In the genomic region with DNA sequence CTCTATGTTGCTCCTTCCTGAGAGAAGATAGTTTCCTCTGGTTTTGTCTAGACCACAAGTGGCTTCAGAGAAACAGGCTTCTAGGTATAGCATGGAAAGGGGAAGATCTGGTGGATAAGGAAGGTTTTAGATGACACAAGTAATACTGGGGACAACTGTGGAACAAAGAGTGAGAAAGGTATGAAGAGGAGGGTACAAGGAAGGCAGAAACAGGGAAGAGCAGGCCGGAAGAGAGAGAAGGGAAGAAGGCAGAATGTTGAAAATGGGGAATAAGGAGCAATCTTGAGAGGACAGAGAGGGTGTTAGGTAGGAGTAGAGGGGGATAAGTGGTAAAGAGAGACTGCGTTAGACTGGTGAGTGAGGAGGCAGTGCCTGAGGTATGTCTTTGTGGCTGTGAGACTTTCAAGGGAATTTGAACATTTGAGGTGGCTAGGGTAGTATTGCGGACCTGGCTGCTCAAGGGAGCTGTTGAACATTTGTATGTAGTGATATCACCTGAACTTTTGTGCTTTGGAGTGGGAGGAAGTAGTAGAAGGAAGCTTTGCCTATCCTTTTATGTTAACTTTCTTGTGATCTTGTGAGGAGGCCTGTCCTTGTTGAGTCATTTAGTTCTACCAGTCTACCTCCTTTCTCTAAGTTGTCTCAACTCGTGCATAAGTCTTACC, we compare ENCODE assay signal across 11 cellular contexts.
A peak's percentile ranks its signal among the peaks of the same experiment; 100 is the strongest.
DNase-seq lines count a peak whose midpoint lies in the region; ATAC-seq and TF ChIP-seq lines count a peak whose summit lies in the region.
"Had no signal": no experiment of that assay in that cellular context is flagged by ENCODE, and none has a peak within 500 bp of the region (broad histone marks: within the 10 kb centered on the region; RNA-seq: fewer than 3 reads in every experiment).

No MANE protein-coding gene starts in this region.

- no peaks in the 10 kb centered on the region for H3K27me3 Mint-ChIP-seq in activated naive CD4-positive, alpha-beta T cell treated with anti-CD3 and anti-CD28 coated beads for 36 hours (ENCODE audit: low read depth)
- H3K27me3 Mint-ChIP-seq in effector memory CD8-positive, alpha-beta T cell = no peaks in the 10 kb centered on the region
- H3K27me3 Mint-ChIP-seq in stimulated activated naive B cell treated with anti-CD40 and anti-IgM and Interleukin-4, amounts not matched to agents 10 μg/mL and 1 μg/mL and 100 μg/mL, for 72 hours = no peaks in the 10 kb centered on the region
- H3K27me3 Mint-ChIP-seq in nephron progenitor cell (ENCODE audit: low read depth, poor library complexity) = peaks cover 4% of the 10 kb centered on the region

- CTCF ChIA-PET in activated naive CD4-positive, alpha-beta T cell treated with anti-CD3 and anti-CD28 coated beads for 36 hours (lab: Charles Lee) = no interaction called here

- H3K36me3 Mint-ChIP-seq in activated naive CD4-positive, alpha-beta T cell treated with anti-CD3 and anti-CD28 coated beads for 36 hours (ENCODE audit: low read depth) = no peaks in the 10 kb centered on the region
- peaks cover 3% of the 10 kb centered on the region for H3K36me3 Mint-ChIP-seq in effector memory CD8-positive, alpha-beta T cell (ENCODE audit: insufficient read depth)
- H3K36me3 Mint-ChIP-seq in stimulated activated naive B cell treated with anti-CD40 and anti-IgM and Interleukin-4, amounts not matched to agents 10 μg/mL and 1 μg/mL and 100 μg/mL, for 72 hours = no peaks in the 10 kb centered on the region
- no peaks in the 10 kb centered on the region for H3K36me3 Mint-ChIP-seq in nephron progenitor cell (ENCODE audit: low read depth)

- H3K9me3 Mint-ChIP-seq in activated naive CD4-positive, alpha-beta T cell treated with anti-CD3 and anti-CD28 coated beads for 36 hours = no peaks in the 10 kb centered on the region
- H3K9me3 Mint-ChIP-seq in effector memory CD8-positive, alpha-beta T cell = no peaks in the 10 kb centered on the region
- no peaks in the 10 kb centered on the region for H3K9me3 Mint-ChIP-seq in stimulated activated naive B cell treated with anti-CD40 and anti-IgM and Interleukin-4, amounts not matched to agents 10 μg/mL and 1 μg/mL and 100 μg/mL, for 72 hours
- no peaks in the 10 kb centered on the region for H3K9me3 Mint-ChIP-seq in nephron progenitor cell

- no peak for TF ChIP-seq CTCF in nephron progenitor cell (IDR thresholded peaks at IDR 0.05)

- intact Hi-C loops in activated naive CD4-positive, alpha-beta T cell treated with anti-CD3 and anti-CD28 coated beads for 36 hours (cut with micrococcal nuclease) = loop anchor here (1.0 to 10.0 kb wide), 6 partner anchors 8 to 465 kb away; a partner anchor contains a TSS

- no peak overlapping the region for H3K4me3 Mint-ChIP-seq in activated naive CD4-positive, alpha-beta T cell treated with anti-CD3 and anti-CD28 coated beads for 36 hours
- H3K4me3 Mint-ChIP-seq in effector memory CD8-positive, alpha-beta T cell = peak overlapping the region in 1 of 2 donors; percentile 1
- no peak overlapping the region for H3K4me3 Mint-ChIP-seq in stimulated activated naive B cell treated with anti-CD40 and anti-IgM and Interleukin-4, amounts not matched to agents 10 μg/mL and 1 μg/mL and 100 μg/mL, for 72 hours
- H3K4me3 Mint-ChIP-seq in nephron progenitor cell = no peak overlapping the region

- H3K27ac Mint-ChIP-seq in activated naive CD4-positive, alpha-beta T cell treated with anti-CD3 and anti-CD28 coated beads for 36 hours = peak overlapping the region; percentile 35
- H3K27ac Mint-ChIP-seq in effector memory CD8-positive, alpha-beta T cell = peak overlapping the region in 1 of 2 donors; percentile 12
- H3K27ac Mint-ChIP-seq in stimulated activated naive B cell treated with anti-CD40 and anti-IgM and Interleukin-4, amounts not matched to agents 10 μg/mL and 1 μg/mL and 100 μg/mL, for 72 hours = peak overlapping the region; percentile 21
- no peak overlapping the region for H3K27ac Mint-ChIP-seq in nephron progenitor cell

- peaks cover 45% of the 10 kb centered on the region for H3K4me1 Mint-ChIP-seq in activated naive CD4-positive, alpha-beta T cell treated with anti-CD3 and anti-CD28 coated beads for 36 hours (ENCODE audit: low read depth)
- peaks cover 33 to 83% of the 10 kb centered on the region in 2 donors for H3K4me1 Mint-ChIP-seq in effector memory CD8-positive, alpha-beta T cell (ENCODE audit: low read depth in 2 of 2)
- peaks cover 26 to 28% of the 10 kb centered on the region in 2 donors for H3K4me1 Mint-ChIP-seq in stimulated activated naive B cell treated with anti-CD40 and anti-IgM and Interleukin-4, amounts not matched to agents 10 μg/mL and 1 μg/mL and 100 μg/mL, for 72 hours
- peaks cover 41% of the 10 kb centered on the region for H3K4me1 Mint-ChIP-seq in nephron progenitor cell

- peak; percentile 37 for ATAC-seq in effector memory CD8-positive, alpha-beta T cell (replicated peaks)
- ATAC-seq in stimulated activated naive B cell treated with anti-CD40 and anti-IgM and Interleukin-4, amounts not matched to agents 10 μg/mL and 1 μg/mL and 100 μg/mL, for 72 hours (replicated peaks) = peak; percentile 45

- peak; percentile 37 for DNase-seq in activated naive CD4-positive, alpha-beta T cell treated with anti-CD3 and anti-CD28 coated beads for 36 hours
- no peak for DNase-seq in activated naive CD4-positive, alpha-beta T cell treated with anti-CD3 and anti-CD28 coated beads, Interleukin-2, amount 50 U/mL, for 16 hours
- DNase-seq in SKM-1 (lab: John Stamatoyannopoulos, UW; ENCODE audit: unreplicated experiment) (peak; percentile 14), NCI-H526 treated with DMSO at 0.1 percent for 48 hours (lab: John Stamatoyannopoulos, UW) (no peak), SW 1271 (lab: John Stamatoyannopoulos, UW) (no peak), nephron progenitor cell (no peak)
- DNase-seq in effector memory CD8-positive, alpha-beta T cell = no peak
- no peak for DNase-seq in stimulated activated naive B cell treated with anti-CD40 and anti-IgM and Interleukin-4, amounts not matched to agents 10 μg/mL and 1 μg/mL and 100 μg/mL, for 72 hours
- DNase-seq: activated effector memory CD4-positive, alpha-beta T cell treated with anti-CD3 and anti-CD28 coated beads, Interleukin-2, amount 50 U/mL, for 16 hours; NCI-H446 treated with DMSO at 0.1 percent for 48 hours; small intestine had no signal

Comparison
In these comparisons a context has a peak if more than half of its experiments do, and no peak if none do; other contexts are left out.
1. DNase-seq: peak in activated naive CD4-positive, alpha-beta T cell treated with anti-CD3 and anti-CD28 coated beads for 36 hours (single experiment) and SKM-1 (single experiment); none in activated naive CD4-positive, alpha-beta T cell treated with anti-CD3 and anti-CD28 coated beads, Interleukin-2, amount 50 U/mL, for 16 hours (single experiment), effector memory CD8-positive, alpha-beta T cell (0 of 3), stimulated activated naive B cell treated with anti-CD40 and anti-IgM and Interleukin-4, amounts not matched to agents 10 μg/mL and 1 μg/mL and 100 μg/mL, for 72 hours (single experiment), NCI-H526 treated with DMSO at 0.1 percent for 48 hours (single experiment), SW 1271 (0 of 2) and nephron progenitor cell (single experiment).